Comparison of ENCODE assay signal across 8 cellular contexts in genomic region chrX:76520273-76521054, GRCh38.
"Had no signal": no experiment of that assay in that cellular context is flagged by ENCODE, and none has a peak within 500 bp of the region (broad histone marks: within the 10 kb centered on the region; RNA-seq: fewer than 3 reads in every experiment).

No MANE protein-coding gene starts in this region.

- ATAC-seq: GM12878 had no signal

- H3K4me3 ChIP-seq: GM12878 had no signal

- FAIRE-seq: G401.6, GM12878, GM12891, GM12892, GM18507, GM19239 had no signal

- DNase-seq: GDM1, GF-D8 had no signal
